ENCODE assay signal across 14 cellular contexts in the genomic region with DNA sequence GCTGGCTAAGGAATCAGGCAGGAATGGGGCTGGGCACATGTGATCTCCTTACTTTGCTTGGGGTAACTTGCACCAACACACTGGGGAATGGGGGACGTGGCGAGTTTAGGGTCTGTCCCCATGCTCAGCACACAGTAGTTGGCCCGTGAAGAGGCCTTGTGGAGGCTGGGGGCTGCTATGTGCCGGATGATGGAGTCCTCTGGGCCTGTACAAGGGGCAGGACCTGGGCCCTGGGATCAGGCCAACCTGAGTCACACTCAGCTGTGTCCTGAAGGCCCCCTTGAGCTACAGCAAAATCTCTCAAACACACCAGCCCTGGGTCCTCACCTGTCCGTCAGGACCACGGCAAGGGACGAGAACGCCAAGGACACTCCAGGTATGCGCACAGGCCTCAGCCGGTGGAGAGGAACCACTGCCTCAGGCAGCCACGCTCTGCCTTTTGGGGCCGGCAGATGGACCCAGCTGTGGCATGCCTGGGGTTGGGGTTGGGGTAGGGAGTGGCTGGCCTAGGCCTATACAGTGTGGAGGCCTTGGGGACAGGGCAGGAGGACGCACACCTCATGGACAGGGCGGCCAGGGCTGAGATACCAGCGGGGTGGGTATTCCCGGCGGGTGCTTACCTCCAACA. TPM values are rescaled to one million over a fixed set of nuclear protein-coding genes. Genes with fewer than 3 reads are reported as not detected.
DNase-seq lines count a peak whose midpoint lies in the region; ATAC-seq and TF ChIP-seq lines count a peak whose summit lies in the region.
"Had no signal": no experiment of that assay in that cellular context is flagged by ENCODE, and none has a peak within 500 bp of the region (broad histone marks: within the 10 kb centered on the region; RNA-seq: fewer than 3 reads in every experiment).

No MANE protein-coding gene starts in this region.

- H3K27me3 Mint-ChIP-seq in nephron progenitor cell (ENCODE audit: low read depth, poor library complexity), result no peaks in the 10 kb centered on the region

- H3K4me3 ChIP-seq in right atrium auricular region, result no peak overlapping the region

- H3K27ac Mint-ChIP-seq in nephron progenitor cell, result peak overlapping the region; percentile 75

- H3K27ac ChIP-seq in right atrium auricular region, result peak overlapping the region; percentile 88 to 98
- peak overlapping the region; percentile 10; the same call in 1 of the 2 replicates for H3K27ac ChIP-seq in VCaP

- no peaks in the 10 kb centered on the region for H3K9me3 Mint-ChIP-seq in nephron progenitor cell

- ATAC-seq in left cardiac atrium, result no peak
- ATAC-seq: PC-3 had no signal

- no peaks in the 10 kb centered on the region for H3K27me3 ChIP-seq in right atrium auricular region

- peaks cover 0 to 70% of the 10 kb centered on the region in 2 donors for H3K4me1 ChIP-seq in right atrium auricular region

- TF ChIP-seq CTCF in right atrium auricular region (IDR thresholded peaks at IDR 0.05) (no peak), VCaP (conservative IDR thresholded peaks at IDR 0.05) (no peak), nephron progenitor cell (IDR thresholded peaks at IDR 0.05) (no peak)

- H3K9me3 ChIP-seq in right atrium auricular region, result no peaks in the 10 kb centered on the region

- peaks cover 34% of the 10 kb centered on the region for H3K4me1 Mint-ChIP-seq in nephron progenitor cell

- intact Hi-C loops in left cardiac atrium (cut with DNase I), result no loop called here

- H3K4me3 Mint-ChIP-seq in nephron progenitor cell, result no peak overlapping the region
- H3K4me3 Mint-ChIP-seq: H9 had no signal

- no peaks in the 10 kb centered on the region for H3K36me3 Mint-ChIP-seq in nephron progenitor cell (ENCODE audit: low read depth)

- peaks cover 53% of the 10 kb centered on the region for H3K36me3 ChIP-seq in right atrium auricular region

- DNase-seq in right atrium auricular region (ENCODE audit: low spot score), result no peak
- no peak for DNase-seq in left cardiac atrium
- no peak for DNase-seq in nephron progenitor cell
- no peak for DNase-seq in inferior parietal cortex (ENCODE audit: extremely low spot score)
- no peak for DNase-seq in SIG-M5 (lab: John Stamatoyannopoulos, UW)
- DNase-seq in COR-L47 (lab: John Stamatoyannopoulos, UW), result no peak
- DNase-seq: H9, NCI-H1417, NCI-H1930, NCI-H2171, NCI-H446 treated with DMSO at 0.1 percent for 48 hours, NCI-H748 treated with DMSO at 0.1 percent for 48 hours, PC-3 had no signal

RNA-seq across cellular contexts. Expression of gene UCKL1, which starts 11.1 kb away (rescaled TPM):
- total RNA-seq in right atrium auricular region (10 to 100 TPM; 25.9 to 27.6 TPM), left cardiac atrium (10 to 100 TPM; 30.8 to 32.4 TPM)

RNA-seq across cellular contexts. Expression of gene ZNF512B, which starts 24.6 kb away (rescaled TPM):
- total RNA-seq in right atrium auricular region, result 1 to 10 TPM; 7.0 to 8.3 TPM
- 10 to 100 TPM; 11.7 to 14.5 TPM for total RNA-seq in left cardiac atrium

RNA-seq across cellular contexts. Expression of gene SAMD10, which starts 34.3 kb away (rescaled TPM):
- total RNA-seq in right atrium auricular region (1 to 10 TPM; 3.1 to 3.7 TPM), left cardiac atrium (1 to 10 TPM; 2.7 to 3.8 TPM)

RNA-seq across cellular contexts. Expression of gene PRPF6, which starts 35.8 kb away (rescaled TPM):
- 10 to 100 TPM; 32.9 to 43.6 TPM for total RNA-seq in right atrium auricular region
- 10 to 100 TPM; 38.8 to 43.9 TPM for total RNA-seq in left cardiac atrium

RNA-seq across cellular contexts. Expression of gene DNAJC5, which starts 50.2 kb away (rescaled TPM):
- total RNA-seq in right atrium auricular region, result 10 to 100 TPM; 41.2 to 43.8 TPM
- 10 to 100 TPM; 41.9 to 53.4 TPM for total RNA-seq in left cardiac atrium
